28 cellular contexts compared by ENCODE assay signal in genomic region chr15:87394676-87395075, GRCh38.
"Had no signal": no experiment of that assay in that cellular context is flagged by ENCODE, and none has a peak within 500 bp of the region (broad histone marks: within the 10 kb centered on the region; RNA-seq: fewer than 3 reads in every experiment).

No MANE protein-coding gene starts in this region.

- H3K4me1 ChIP-seq: ascending aorta had no signal

- ATAC-seq: activated CD8-positive, alpha-beta T cell treated with anti-CD3 and anti-CD28 coated beads for 36 hours; activated naive CD8-positive, alpha-beta T cell treated with anti-CD3 and anti-CD28 coated beads, Interleukin-2, amount 50 U/mL, for 24 hours; activated T-cell treated with anti-CD3 and anti-CD28 coated beads, Interleukin-2, amount 50 U/mL, for 4 hours had no signal

- DNase-seq: activated B cell treated with CpG ODN at 0.5 μM for 24 hours; activated CD4-positive, alpha-beta memory T cell treated with anti-CD3 and anti-CD28 coated beads for 36 hours; activated CD4-positive, alpha-beta T cell treated with anti-CD3 and anti-CD28 coated beads for 4 hours; activated CD4-positive, alpha-beta T cell treated with anti-CD3 and anti-CD28 coated beads, Interleukin-2, amount 10 ng/mL, durations not matched to agents 24 days and 14 days; activated CD4-positive, alpha-beta T cell treated with anti-CD3 and anti-CD28 coated beads, Interleukin-2, amount 50 U/mL, for 1 hour; activated CD4-positive, alpha-beta T cell treated with anti-CD3 and anti-CD28 coated beads, Interleukin-2, amount 50 U/mL, for 4 hours; activated CD4-positive, CD25-positive, alpha-beta regulatory T cell treated with anti-CD3 and anti-CD28 coated beads, Interleukin-2, amount 50 U/mL, for 72 hours; activated CD8-positive, alpha-beta memory T cell treated with anti-CD3 and anti-CD28 coated beads, Interleukin-2, amount 50 U/mL, for 4 hours; activated CD8-positive, alpha-beta T cell treated with anti-CD3 and anti-CD28 coated beads for 36 hours; activated effector memory CD4-positive, alpha-beta T cell treated with Interleukin-2 at 50 U/mL for 16 hours; activated gamma-delta T cell; activated naive CD4-positive, alpha-beta T cell treated with anti-CD3 and anti-CD28 coated beads, Interleukin-2, amount 10 ng/mL, durations not matched to agents 7 days and 5 days; activated naive CD4-positive, alpha-beta T cell treated with Interleukin-2 at 50 U/mL for 16 hours; activated naive CD8-positive, alpha-beta T cell treated with anti-CD3 and anti-CD28 coated beads, Interleukin-2, amount 10 ng/mL, durations not matched to agents 7 days and 5 days; activated naive CD8-positive, alpha-beta T cell treated with anti-CD3 and anti-CD28 coated beads, Interleukin-2, amount 50 U/mL, for 24 hours; activated T-cell treated with anti-CD3 and anti-CD28 coated beads for 4 hours; activated T-cell treated with anti-CD3 and anti-CD28 coated beads, Interleukin-2, amount 50 U/mL, for 1 hour; activated T-cell treated with anti-CD3 and anti-CD28 coated beads, Interleukin-2, amount 50 U/mL, for 4 hours; amygdala; anterior cingulate cortex; caudate nucleus; cerebellar nuclear complex; T-helper 1 cell; T-helper 2 cell; T-helper 9 cell had no signal

- H3K36me3 ChIP-seq: ascending aorta, cardiac muscle cell had no signal

- H3K4me3 ChIP-seq: ascending aorta, cardiac muscle cell had no signal

- H3K27me3 ChIP-seq: ascending aorta, cardiac muscle cell had no signal

- H3K9me3 ChIP-seq: ascending aorta had no signal

- H3K27ac ChIP-seq: ascending aorta, cardiac muscle cell, VCaP had no signal
